1 cellular context compared by ENCODE assay signal in genomic region chr5:127934791-127935256, GRCh38.
TF ChIP-seq lines count a peak whose summit lies in the region.

No MANE protein-coding gene starts in this region.

TF ChIP-seq in HepG2, 621 proteins besides CTCF, POLR2A, EP300 and RAD21 (continued from another document and continues in another):
- TF ChIP-seq ZNF609 (CRISPR knock-in tag; IDR thresholded peaks at IDR 0.05; ENCODE audit: borderline replicate concordance) (peak; percentile 87; the same call in 1 of the 2 replicates), HNF1A (IDR thresholded peaks at IDR 0.05; ENCODE audit: low read depth) (no peak), HNF1A (CRISPR knock-in tag; IDR thresholded peaks at IDR 0.05; ENCODE audit: borderline replicate concordance) (peak; percentile 34; the same call in 1 of the 2 replicates), ZSCAN25 (CRISPR knock-in tag; IDR thresholded peaks at IDR 0.05) (no peak), ZNF350 (CRISPR knock-in tag; IDR thresholded peaks at IDR 0.05; ENCODE audit: borderline replicate concordance, low read depth) (no peak), SNAPC4 (CRISPR knock-in tag; IDR thresholded peaks at IDR 0.05) (no peak), SKI (IDR thresholded peaks at IDR 0.05; ENCODE audit: partially characterized antibody) (peak; percentile 66), ZNF501 (CRISPR knock-in tag; IDR thresholded peaks at IDR 0.05) (no peak), SP1 (IDR thresholded peaks at IDR 0.05) (no peak), SP1 (CRISPR knock-in tag; IDR thresholded peaks at IDR 0.05) (no peak), ZBTB42 (CRISPR knock-in tag; IDR thresholded peaks at IDR 0.05) (no peak), RAD51 (IDR thresholded peaks at IDR 0.05; ENCODE audit: borderline replicate concordance) (no peak), NAIF1 (CRISPR knock-in tag; IDR thresholded peaks at IDR 0.05; ENCODE audit: borderline replicate concordance) (no peak), JUND (CRISPR knock-in tag; IDR thresholded peaks at IDR 0.05) (0 out of 2 replicates have a peak, but pooled peaks have one; percentile 14), ATRX (CRISPR knock-in tag; IDR thresholded peaks at IDR 0.05; ENCODE audit: borderline replicate concordance) (no peak), ZMYM4 (CRISPR knock-in tag; IDR thresholded peaks at IDR 0.05) (no peak), HMGA1 (CRISPR knock-in tag; conservative IDR thresholded peaks at IDR 0.05) (no peak), ZNF766 (CRISPR knock-in tag; IDR thresholded peaks at IDR 0.05; ENCODE audit: borderline replicate concordance) (no peak), SSRP1 (CRISPR knock-in tag; IDR thresholded peaks at IDR 0.05) (no peak), TCF7L2 (IDR thresholded peaks at IDR 0.05; ENCODE audit: low read depth, low read length) (no peak), KLF11 (CRISPR knock-in tag; IDR thresholded peaks at IDR 0.05) (no peak), SRY (CRISPR knock-in tag; IDR thresholded peaks at IDR 0.05) (no peak), ZNF772 (CRISPR knock-in tag; IDR thresholded peaks at IDR 0.05) (no peak), ZNF484 (CRISPR knock-in tag; IDR thresholded peaks at IDR 0.05; ENCODE audit: borderline replicate concordance, low read depth) (no peak), ZNF777 (CRISPR knock-in tag; IDR thresholded peaks at IDR 0.05) (no peak), CENPX (CRISPR knock-in tag; IDR thresholded peaks at IDR 0.05) (no peak), ZNF768 (CRISPR knock-in tag; IDR thresholded peaks at IDR 0.05) (no peak), FOSL1 (CRISPR knock-in tag; IDR thresholded peaks at IDR 0.05; ENCODE audit: borderline replicate concordance) (peak; percentile 85), RERE (CRISPR knock-in tag; IDR thresholded peaks at IDR 0.05; ENCODE audit: low read depth) (peak; percentile 94)
- TF ChIP-seq, protein P1, sequence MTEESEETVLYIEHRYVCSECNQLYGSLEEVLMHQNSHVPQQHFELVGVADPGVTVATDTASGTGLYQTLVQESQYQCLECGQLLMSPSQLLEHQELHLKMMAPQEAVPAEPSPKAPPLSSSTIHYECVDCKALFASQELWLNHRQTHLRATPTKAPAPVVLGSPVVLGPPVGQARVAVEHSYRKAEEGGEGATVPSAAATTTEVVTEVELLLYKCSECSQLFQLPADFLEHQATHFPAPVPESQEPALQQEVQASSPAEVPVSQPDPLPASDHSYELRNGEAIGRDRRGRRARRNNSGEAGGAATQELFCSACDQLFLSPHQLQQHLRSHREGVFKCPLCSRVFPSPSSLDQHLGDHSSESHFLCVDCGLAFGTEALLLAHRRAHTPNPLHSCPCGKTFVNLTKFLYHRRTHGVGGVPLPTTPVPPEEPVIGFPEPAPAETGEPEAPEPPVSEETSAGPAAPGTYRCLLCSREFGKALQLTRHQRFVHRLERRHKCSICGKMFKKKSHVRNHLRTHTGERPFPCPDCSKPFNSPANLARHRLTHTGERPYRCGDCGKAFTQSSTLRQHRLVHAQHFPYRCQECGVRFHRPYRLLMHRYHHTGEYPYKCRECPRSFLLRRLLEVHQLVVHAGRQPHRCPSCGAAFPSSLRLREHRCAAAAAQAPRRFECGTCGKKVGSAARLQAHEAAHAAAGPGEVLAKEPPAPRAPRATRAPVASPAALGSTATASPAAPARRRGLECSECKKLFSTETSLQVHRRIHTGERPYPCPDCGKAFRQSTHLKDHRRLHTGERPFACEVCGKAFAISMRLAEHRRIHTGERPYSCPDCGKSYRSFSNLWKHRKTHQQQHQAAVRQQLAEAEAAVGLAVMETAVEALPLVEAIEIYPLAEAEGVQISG (CRISPR knock-in tag; IDR thresholded peaks at IDR 0.05): no peak
- TF ChIP-seq, protein P2, sequence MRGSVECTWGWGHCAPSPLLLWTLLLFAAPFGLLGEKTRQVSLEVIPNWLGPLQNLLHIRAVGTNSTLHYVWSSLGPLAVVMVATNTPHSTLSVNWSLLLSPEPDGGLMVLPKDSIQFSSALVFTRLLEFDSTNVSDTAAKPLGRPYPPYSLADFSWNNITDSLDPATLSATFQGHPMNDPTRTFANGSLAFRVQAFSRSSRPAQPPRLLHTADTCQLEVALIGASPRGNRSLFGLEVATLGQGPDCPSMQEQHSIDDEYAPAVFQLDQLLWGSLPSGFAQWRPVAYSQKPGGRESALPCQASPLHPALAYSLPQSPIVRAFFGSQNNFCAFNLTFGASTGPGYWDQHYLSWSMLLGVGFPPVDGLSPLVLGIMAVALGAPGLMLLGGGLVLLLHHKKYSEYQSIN (CRISPR knock-in tag; IDR thresholded peaks at IDR 0.05; ENCODE audit: borderline replicate concordance): no peak
